Comparison of ENCODE assay signal across 9 cellular contexts in genomic region chr21:25639922-25640670, GRCh38. TPM values are rescaled to one million over a fixed set of nuclear protein-coding genes. Genes with fewer than 3 reads are reported as not detected.
DNase-seq lines count a peak whose midpoint lies in the region; ATAC-seq and TF ChIP-seq lines count a peak whose summit lies in the region.
"Had no signal": no experiment of that assay in that cellular context is flagged by ENCODE, and none has a peak within 500 bp of the region (broad histone marks: within the 10 kb centered on the region; RNA-seq: fewer than 3 reads in every experiment).

No MANE protein-coding gene starts in this region.

- TF ChIP-seq CTCF in activated B cell treated with CpG ODN at 0.5 μM for 24 hours (IDR thresholded peaks at IDR 0.05) (peak; percentile 16), fibroblast of mammary gland (conservative IDR thresholded peaks at IDR 0.05; ENCODE audit: control insufficient read depth, insufficient read depth, low read depth, low read length) (no peak)

- intact Hi-C loops in activated B cell treated with CpG ODN at 0.5 μM for 24 hours (cut with micrococcal nuclease): loop anchor here (1.0 kb wide), 4 partner anchors 32 to 219 kb away; partner anchors contain the start of genes ATP5PF and GABPA

- POLR2A ChIA-PET in activated B cell treated with CpG ODN at 0.5 μM for 24 hours (lab: Charles Lee): no interaction called here
- POLR2A ChIA-PET in naive thymus-derived CD8-positive, alpha-beta T cell (lab: Charles Lee): interaction anchor here (1.4 kb wide), 1 partner anchor 95 kb away, joined by 5 read pairs; the partner anchor contains the start of genes ATP5PF and GABPA

- DNase-seq in AG08396 (ENCODE audit: low spot score) (peak; percentile 18), activated B cell treated with CpG ODN at 0.5 μM for 24 hours (peak; percentile 20), fibroblast of mammary gland (ENCODE audit: low read depth) (no peak), SIG-M5 treated with dmso at 0.1 percent for 504 hours (lab: John Stamatoyannopoulos, UW; ENCODE audit: unreplicated experiment) (no peak), NCI-H128 (lab: John Stamatoyannopoulos, UW; ENCODE audit: unreplicated experiment) (no peak)
- peak in 3 of 10 donors; percentile 1 to 16 (median 6) for DNase-seq in naive thymus-derived CD8-positive, alpha-beta T cell

- H3K36me3 Mint-ChIP-seq in activated B cell treated with CpG ODN at 0.5 μM for 24 hours (ENCODE audit: low read depth): no peaks in the 10 kb centered on the region
- no peaks in the 10 kb centered on the region for H3K36me3 Mint-ChIP-seq in naive thymus-derived CD8-positive, alpha-beta T cell

- H3K4me3 Mint-ChIP-seq in activated B cell treated with CpG ODN at 0.5 μM for 24 hours: peak overlapping the region; percentile 75
- H3K4me3 Mint-ChIP-seq in naive thymus-derived CD8-positive, alpha-beta T cell: peak overlapping the region; percentile 64 to 89 (median 80)

- peak overlapping the region; percentile 8 for H3K27ac Mint-ChIP-seq in activated B cell treated with CpG ODN at 0.5 μM for 24 hours
- H3K27ac Mint-ChIP-seq in naive thymus-derived CD8-positive, alpha-beta T cell: peak overlapping the region in 3 of 10 donors; percentile 5 to 46 (median 12)

- ATAC-seq in GM19025 (IDR thresholded peaks at IDR 0.05; ENCODE audit: low read depth, unreplicated experiment) (peak; percentile 17), HG03354 (IDR thresholded peaks at IDR 0.05; ENCODE audit: poor library complexity, severe bottlenecking, unreplicated experiment) (peak; percentile 31), activated B cell treated with CpG ODN at 0.5 μM for 24 hours (ENCODE audit: low read depth) (no peak)
- peak; percentile 43 to 49 for ATAC-seq in naive thymus-derived CD8-positive, alpha-beta T cell
- ATAC-seq: HCT116 had no signal

- peaks cover 4% of the 10 kb centered on the region for H3K27me3 Mint-ChIP-seq in activated B cell treated with CpG ODN at 0.5 μM for 24 hours
- peaks cover 25 to 49% (median 31%) of the 10 kb centered on the region in 5 donors for H3K27me3 Mint-ChIP-seq in naive thymus-derived CD8-positive, alpha-beta T cell

- CTCF ChIA-PET in activated B cell treated with CpG ODN at 0.5 μM for 24 hours (lab: Charles Lee): interaction anchor here (0.8 to 4.0 kb wide), 2 partner anchors 33 to 103 kb away, joined by 3 to 30 read pairs; partner anchors contain the start of gene MRPL39

- H3K4me1 Mint-ChIP-seq in activated B cell treated with CpG ODN at 0.5 μM for 24 hours: peaks cover 17% of the 10 kb centered on the region
- peaks cover 7 to 20% (median 18%) of the 10 kb centered on the region in 4 donors for H3K4me1 Mint-ChIP-seq in naive thymus-derived CD8-positive, alpha-beta T cell

- H3K4me3 ChIP-seq in fibroblast of mammary gland (ENCODE audit: control insufficient read depth, low read depth, low read length): peak overlapping the region; percentile 57

- H3K9me3 Mint-ChIP-seq in activated B cell treated with CpG ODN at 0.5 μM for 24 hours: no peaks in the 10 kb centered on the region
- H3K9me3 Mint-ChIP-seq in naive thymus-derived CD8-positive, alpha-beta T cell: no peaks in the 10 kb centered on the region

RNA-seq across cellular contexts. Expression of gene JAM2, which starts 1.0 kb away (rescaled TPM):
- total RNA-seq in activated B cell treated with CpG ODN at 0.5 μM for 24 hours: 2.0 and 2.1 TPM in 2 replicates
- total RNA-seq in naive thymus-derived CD8-positive, alpha-beta T cell: under 1 TPM; 0.19 to 0.23 TPM
- polyA plus RNA-seq in naive thymus-derived CD8-positive, alpha-beta T cell: under 1 TPM in 2 of 3 donors, not detected in 1; 0.05 to 0.21 TPM

RNA-seq across cellular contexts. Expression of gene MRPL39, which starts 32.8 kb away (rescaled TPM):
- total RNA-seq in activated B cell treated with CpG ODN at 0.5 μM for 24 hours: 43.6 and 46.3 TPM in 2 replicates
- 10 to 100 TPM; 21.7 to 21.8 TPM for total RNA-seq in naive thymus-derived CD8-positive, alpha-beta T cell
- polyA plus RNA-seq in naive thymus-derived CD8-positive, alpha-beta T cell: 10 to 100 TPM; 29.6 to 41.1 (median 37.3) TPM

Comparison
In these comparisons a context has a peak if more than half of its experiments do, and no peak if none do; other contexts are left out.
1. DNase-seq: peak in AG08396 (single experiment) and activated B cell treated with CpG ODN at 0.5 μM for 24 hours (single experiment); none in fibroblast of mammary gland (single experiment), SIG-M5 treated with dmso at 0.1 percent for 504 hours (single experiment) and NCI-H128 (single experiment).